ENCODE assay signal across 7 cellular contexts in the genomic region with DNA sequence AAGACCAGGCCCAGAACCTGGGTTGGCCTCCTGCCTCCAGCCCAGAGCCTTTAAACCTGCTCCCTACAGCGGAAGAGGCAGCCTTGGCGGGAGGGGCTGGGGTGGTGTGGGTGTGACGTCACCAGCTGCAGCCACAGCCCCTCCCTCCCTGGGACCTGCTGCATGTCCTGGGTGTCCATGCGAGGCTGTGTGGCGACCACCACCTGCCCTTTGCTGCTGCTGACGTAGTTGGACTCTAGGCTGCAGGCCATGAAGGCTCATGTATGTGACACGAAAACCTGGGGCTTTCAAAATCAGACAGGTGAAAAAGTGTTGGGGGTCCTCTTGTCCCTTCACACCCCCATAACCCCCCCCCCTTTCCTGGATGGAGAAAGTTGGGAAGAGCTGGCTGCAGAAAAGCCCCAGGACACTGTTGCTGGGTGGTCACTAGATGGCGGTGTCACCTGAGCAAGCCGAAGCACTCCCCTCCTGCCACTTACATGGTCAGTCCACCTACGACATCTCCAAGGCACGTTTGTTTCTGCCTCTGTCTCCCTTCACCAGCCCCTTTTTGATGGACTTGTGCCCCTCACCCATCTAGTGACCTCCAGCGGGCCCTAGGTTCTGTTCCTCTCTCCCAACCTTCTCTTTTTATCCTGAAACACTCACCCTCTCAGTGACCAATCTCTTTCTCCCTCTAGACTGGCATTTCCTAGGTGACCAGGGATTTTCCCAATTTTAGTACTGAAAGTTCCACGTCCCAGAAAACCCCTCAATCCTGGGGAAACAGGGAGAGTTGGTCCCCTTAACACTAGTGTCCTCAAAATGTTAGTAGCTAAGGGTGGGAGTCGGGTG. TPM values are rescaled to one million over a fixed set of nuclear protein-coding genes. Genes with fewer than 3 reads are reported as not detected.
DNase-seq lines count a peak whose midpoint lies in the region; ATAC-seq, FAIRE-seq and TF ChIP-seq lines count a peak whose summit lies in the region.

No MANE protein-coding gene starts in this region.

- H3K36me3 ChIP-seq in MG63 (no peaks in the 10 kb centered on the region), mammary epithelial cell (ENCODE audit: insufficient read depth, low read length) (no peaks in the 10 kb centered on the region), keratinocyte (ENCODE audit: control insufficient read depth in 2 of 2, extremely low read depth in 1 of 2, insufficient read depth in 2 of 2, low read length in 2 of 2) (no peaks in the 10 kb centered on the region)

- H3K4me2 ChIP-seq in mammary epithelial cell (ENCODE audit: insufficient read depth, low read depth, low read length), result no peak overlapping the region
- peak overlapping the region; percentile 12 for H3K4me2 ChIP-seq in keratinocyte (ENCODE audit: control insufficient read depth, extremely low read depth, insufficient read depth, low read depth, low read length)

- 17% methylated on average over 7 of the region's 14 CpGs for WGBS in mammary epithelial cell (ENCODE audit: low coverage, missing lambda C conversion rate)

- H3K4me1 ChIP-seq in mammary epithelial cell (ENCODE audit: insufficient read depth, low read length) (no peaks in the 10 kb centered on the region), keratinocyte (ENCODE audit: control insufficient read depth, extremely low read depth, insufficient read depth, low read length) (no peaks in the 10 kb centered on the region)

- DNase-seq in GM04504 (ENCODE audit: low read depth) (peak; percentile 15), MG63 (peak; percentile 31), mammary epithelial cell (peak; percentile 26), keratinocyte (ENCODE audit: low read depth, low spot score) (peak; percentile 1)
- peak; percentile 33 for DNase-seq in stimulated activated CD4-positive, alpha-beta T cell treated with anti-CD3 and anti-CD28 coated beads, Interleukin-4, amount 100 ng/mL, for 1 hour

- peak; percentile 86 for FAIRE-seq in keratinocyte (lab: Jason Lieb, UNC)

- H3K79me2 ChIP-seq in mammary epithelial cell (ENCODE audit: insufficient read depth, low read length) (no peaks in the 10 kb centered on the region), keratinocyte (ENCODE audit: control insufficient read depth, insufficient read depth, low read length) (no peaks in the 10 kb centered on the region)

- intact Hi-C loops in mammary epithelial cell (cut with micrococcal nuclease), result loop anchor here (1.0 to 5.0 kb wide), 5 partner anchors 71 to 724 kb away; no protein-coding TSS in a partner anchor

- in situ Hi-C loops in mammary epithelial cell (cut with MboI; ENCODE audit: low sequenced_read_pairs in 2 of 2), result loop anchor here (5.0 to 25.0 kb wide), 5 partner anchors 74 to 326 kb away; no protein-coding TSS in a partner anchor

- H3K9me3 ChIP-seq in MG63, result no peaks in the 10 kb centered on the region
- H3K9me3 ChIP-seq in mammary epithelial cell (replicated peaks; ENCODE audit: insufficient read depth, low read length), result no peaks in the 10 kb centered on the region
- H3K9me3 ChIP-seq in keratinocyte (ENCODE audit: control insufficient read depth, low read depth, low read length), result no peaks in the 10 kb centered on the region

- H4K20me1 ChIP-seq in mammary epithelial cell (ENCODE audit: insufficient read depth, low read length) (no peaks in the 10 kb centered on the region), keratinocyte (ENCODE audit: control insufficient read depth, extremely low read depth, insufficient read depth, low read length) (no peaks in the 10 kb centered on the region)

- TF ChIP-seq CTCF in mammary epithelial cell (conservative IDR thresholded peaks at IDR 0.05 in 1 of 2, IDR thresholded peaks at IDR 0.05 in 1 of 2; ENCODE audit: extremely low read depth in 1 of 2, insufficient read depth in 1 of 2, low read depth in 1 of 2, low read length in 2 of 2), result peak; percentile 81 to 90
- peak; percentile 82 to 98 (median 86) for TF ChIP-seq CTCF in keratinocyte (optimal IDR thresholded peaks at IDR 0.05 in 1 of 3, IDR thresholded peaks at IDR 0.05 in 1 of 3, conservative IDR thresholded peaks at IDR 0.05 in 1 of 3; ENCODE audit: extremely low read depth in 1 of 3, insufficient read depth in 2 of 3, low read length in 3 of 3)

- dilution Hi-C loops in mammary epithelial cell (cut with HindIII; ENCODE audit: low sequenced_read_pairs) (no loop called here), keratinocyte (cut with MboI; ENCODE audit: extremely low pct_ligation_motif_present, low sequenced_read_pairs) (no loop called here)

- CTCF ChIA-PET in mammary epithelial cell (lab: Charles Lee; ENCODE audit: low non-redundant PET), result interaction anchor here (0.6 to 1.1 kb wide), 3 partner anchors 57 to 72 kb away, joined by 5 to 6 read pairs (median 6); no protein-coding TSS in a partner anchor

- H3K9me1 ChIP-seq in keratinocyte (ENCODE audit: control insufficient read depth, extremely low read depth, insufficient read depth, low read length), result no peaks in the 10 kb centered on the region

- H2AFZ ChIP-seq in mammary epithelial cell (ENCODE audit: low read depth, low read length) (peak overlapping the region; percentile 62), keratinocyte (ENCODE audit: control insufficient read depth, low read length) (peak overlapping the region; percentile 10)

- H3K27ac ChIP-seq in mammary epithelial cell (ENCODE audit: insufficient read depth, low read depth, low read length), result no peak overlapping the region
- H3K27ac ChIP-seq in keratinocyte (ENCODE audit: control insufficient read depth, insufficient read depth, low read length), result no peak overlapping the region

- ATAC-seq in SK-N-SH treated with all-trans-retinoic acid at 6 μM for 48 hours (peak; percentile 98), HG03378 (IDR thresholded peaks at IDR 0.05; ENCODE audit: unreplicated experiment) (no peak)

- H3K4me3 ChIP-seq in MG63, result no peak overlapping the region
- no peak overlapping the region for H3K4me3 ChIP-seq in mammary epithelial cell (replicated peaks in 1 of 3; ENCODE audit: insufficient read depth in 1 of 3, low read depth in 2 of 3, low read length in 3 of 3)
- H3K4me3 ChIP-seq in keratinocyte (ENCODE audit: control insufficient read depth in 2 of 3, extremely low read depth in 1 of 3, insufficient read depth in 2 of 3, low read depth in 1 of 3, low read length in 3 of 3), result no peak overlapping the region

- H3K9ac ChIP-seq in mammary epithelial cell (ENCODE audit: insufficient read depth, low read length) (no peak overlapping the region), keratinocyte (ENCODE audit: control insufficient read depth, extremely low read depth, insufficient read depth, low read length) (no peak overlapping the region)

- no peaks in the 10 kb centered on the region for H3K27me3 ChIP-seq in MG63
- no peaks in the 10 kb centered on the region for H3K27me3 ChIP-seq in mammary epithelial cell (ENCODE audit: insufficient read depth, low read length)
- H3K27me3 ChIP-seq in keratinocyte (ENCODE audit: control insufficient read depth, extremely low read depth, insufficient read depth, low read length), result no peaks in the 10 kb centered on the region

- no TSS peak for BruUV-seq in mammary epithelial cell (replicated peaks; lab: Mats Ljungman, UMichigan)

TF ChIP-seq in SK-N-SH treated with all-trans-retinoic acid at 6 μM for 48 hours, 23 proteins besides CTCF, POLR2A, EP300 and RAD21 (continues in another document):
- TF ChIP-seq ZC3H10 (CRISPR knock-in tag; IDR thresholded peaks at IDR 0.05) (no peak), ZFP30 (CRISPR knock-in tag; IDR thresholded peaks at IDR 0.05) (no peak), OSR1 (CRISPR knock-in tag; IDR thresholded peaks at IDR 0.05) (no peak), ZNF70 (CRISPR knock-in tag; IDR thresholded peaks at IDR 0.05) (no peak), TCF4 (CRISPR knock-in tag; IDR thresholded peaks at IDR 0.05; ENCODE audit: borderline replicate concordance) (no peak), RARB (CRISPR knock-in tag; IDR thresholded peaks at IDR 0.05) (no peak), PPARA (CRISPR knock-in tag; IDR thresholded peaks at IDR 0.05; ENCODE audit: borderline replicate concordance) (no peak), ZNF8 (CRISPR knock-in tag; IDR thresholded peaks at IDR 0.05) (no peak), ESRRG (CRISPR knock-in tag; IDR thresholded peaks at IDR 0.05) (no peak)
- TF ChIP-seq, protein P1, sequence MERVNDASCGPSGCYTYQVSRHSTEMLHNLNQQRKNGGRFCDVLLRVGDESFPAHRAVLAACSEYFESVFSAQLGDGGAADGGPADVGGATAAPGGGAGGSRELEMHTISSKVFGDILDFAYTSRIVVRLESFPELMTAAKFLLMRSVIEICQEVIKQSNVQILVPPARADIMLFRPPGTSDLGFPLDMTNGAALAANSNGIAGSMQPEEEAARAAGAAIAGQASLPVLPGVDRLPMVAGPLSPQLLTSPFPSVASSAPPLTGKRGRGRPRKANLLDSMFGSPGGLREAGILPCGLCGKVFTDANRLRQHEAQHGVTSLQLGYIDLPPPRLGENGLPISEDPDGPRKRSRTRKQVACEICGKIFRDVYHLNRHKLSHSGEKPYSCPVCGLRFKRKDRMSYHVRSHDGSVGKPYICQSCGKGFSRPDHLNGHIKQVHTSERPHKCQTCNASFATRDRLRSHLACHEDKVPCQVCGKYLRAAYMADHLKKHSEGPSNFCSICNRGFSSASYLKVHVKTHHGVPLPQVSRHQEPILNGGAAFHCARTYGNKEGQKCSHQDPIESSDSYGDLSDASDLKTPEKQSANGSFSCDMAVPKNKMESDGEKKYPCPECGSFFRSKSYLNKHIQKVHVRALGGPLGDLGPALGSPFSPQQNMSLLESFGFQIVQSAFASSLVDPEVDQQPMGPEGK (CRISPR knock-in tag; IDR thresholded peaks at IDR 0.05; ENCODE audit: borderline replicate concordance), result no peak

RNA-seq across cellular contexts. Expression of a gene that starts 35.2 kb away (rescaled TPM):
- not detected in 2 replicates for total RNA-seq in MG63 (2014; rRNA removed; shearing (Covaris generic); ENCODE audit: low replicate concordance)
- 1 to 10 TPM in 1 of 2 donors, not detected in 1; 1.7 TPM for total RNA-seq in mammary epithelial cell
- 0.02 TPM for polyA plus RNA-seq in mammary epithelial cell
- polyA minus RNA-seq in mammary epithelial cell, result not detected
- 0.34 to 0.66 TPM (median 0.37 TPM) in 3 replicates for polyA plus RNA-seq in keratinocyte
- 0.44 TPM for polyA plus RNA-seq in keratinocyte (2011; ENCODE audit: low read depth)
- polyA plus RNA-seq in keratinocyte (2011; cell fraction: cytosol; rRNA removed), result 0.12 TPM in 2 replicates
- polyA plus RNA-seq in keratinocyte (2011; cell fraction: nucleus; rRNA removed), result 0.53 and 0.64 TPM in 2 replicates
- polyA plus RNA-seq in keratinocyte (2012; ENCODE audit: low replicate concordance), result 0.21 and 1.3 TPM in 2 replicates
- 0.16 to 3.6 TPM (median 0.82 TPM) in 3 replicates for polyA minus RNA-seq in keratinocyte
- polyA minus RNA-seq in keratinocyte (2011; cell fraction: cytosol; rRNA and poly(A)+ RNA removed), result not detected
- 1.4 and 1.6 TPM in 2 replicates for polyA minus RNA-seq in keratinocyte (2011; cell fraction: nucleus; rRNA and poly(A)+ RNA removed)
